In the genomic region with DNA sequence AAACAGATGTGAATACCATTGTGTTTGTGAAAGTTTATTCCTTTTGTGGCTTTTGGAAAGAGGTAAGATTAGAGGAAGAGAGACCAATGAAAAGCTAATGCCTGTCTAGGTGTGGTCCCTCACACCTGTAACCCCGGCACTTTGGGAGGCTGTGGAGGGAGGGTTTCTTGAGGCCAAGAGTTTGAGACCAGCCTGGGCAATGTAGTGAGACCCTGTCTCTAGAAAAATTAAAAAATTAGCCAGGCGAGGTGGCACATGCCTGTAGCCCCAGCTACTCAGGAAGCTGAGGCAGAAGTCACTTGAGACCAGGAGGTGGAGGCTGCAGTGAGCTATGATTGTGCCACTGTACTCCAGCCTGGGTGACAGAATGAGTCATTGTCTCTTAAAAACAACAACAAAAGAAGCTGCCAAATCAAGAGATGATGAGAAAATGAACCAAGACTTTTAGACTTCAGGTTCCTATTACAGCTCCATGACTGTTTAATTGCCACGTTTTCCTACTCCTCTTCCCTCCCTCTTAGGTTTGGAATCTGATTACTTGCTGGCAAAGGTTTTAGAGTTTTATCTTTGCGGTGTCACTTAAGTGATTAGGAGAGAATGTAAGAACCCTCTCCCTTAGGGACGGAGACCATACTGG, we compare ENCODE assay signal across 13 cellular contexts.
DNase-seq lines count a peak whose midpoint lies in the region; FAIRE-seq and TF ChIP-seq lines count a peak whose summit lies in the region.
"Had no signal": no experiment of that assay in that cellular context is flagged by ENCODE, and none has a peak within 500 bp of the region (broad histone marks: within the 10 kb centered on the region; RNA-seq: fewer than 3 reads in every experiment).

No MANE protein-coding gene starts in this region.

- no peaks in the 10 kb centered on the region for H3K27me3 ChIP-seq in suprapubic skin
- no peaks in the 10 kb centered on the region for H3K27me3 ChIP-seq in WERI-Rb-1 (ENCODE audit: insufficient read depth, low read depth, severe bottlenecking)
- H3K27me3 ChIP-seq in Peyer's patch = no peaks in the 10 kb centered on the region

- DNase-seq in NCI-H2107 treated with DMSO at 0.1 percent for 48 hours (lab: John Stamatoyannopoulos, UW; ENCODE audit: unreplicated experiment) (peak; percentile 33), NCI-H2107 (lab: John Stamatoyannopoulos, UW) (no peak), NCI-H82 treated with DMSO at 0.1 percent for 48 hours (lab: John Stamatoyannopoulos, UW; ENCODE audit: unreplicated experiment) (peak; percentile 14), fibroblast of the aortic adventitia (ENCODE audit: low read depth) (peak; percentile 35), suprapubic skin (ENCODE audit: low spot score in 2 of 2) (no peak), WERI-Rb-1 (no peak), Peyer's patch (no peak), urothelium cell line (ENCODE audit: low spot score) (no peak)
- DNase-seq: activated CD8-positive, alpha-beta memory T cell treated with anti-CD3 and anti-CD28 coated beads, Interleukin-2, amount 50 U/mL, for 48 hours; DMS79 treated with DMSO at 0.1 percent for 48 hours; hypothalamus; Karpas-422 had no signal

- peaks cover 10% of the 10 kb centered on the region for H3K4me1 ChIP-seq in suprapubic skin
- H3K4me1 ChIP-seq in Peyer's patch = no peaks in the 10 kb centered on the region

- TF ChIP-seq EP300 in suprapubic skin (IDR thresholded peaks at IDR 0.05) = no peak

- no peak overlapping the region for H3K4me3 ChIP-seq in fibroblast of the aortic adventitia (ENCODE audit: low read depth, low read length)
- H3K4me3 ChIP-seq in suprapubic skin = no peak overlapping the region
- H3K4me3 ChIP-seq in WERI-Rb-1 (ENCODE audit: low read depth, low read length) = no peak overlapping the region
- H3K4me3 ChIP-seq in Peyer's patch = no peak overlapping the region

- WGBS in suprapubic skin = 53% methylated on average over 5 of the region's 5 CpGs

- H3K36me3 ChIP-seq in suprapubic skin = no peaks in the 10 kb centered on the region
- H3K36me3 ChIP-seq in WERI-Rb-1 = peaks cover 19% of the 10 kb centered on the region
- no peaks in the 10 kb centered on the region for H3K36me3 ChIP-seq in Peyer's patch

- H3K27ac ChIP-seq in suprapubic skin (peak overlapping the region; percentile 47), WERI-Rb-1 (no peak overlapping the region), Peyer's patch (no peak overlapping the region)

- H3K9me3 ChIP-seq in suprapubic skin (no peaks in the 10 kb centered on the region), WERI-Rb-1 (ENCODE audit: severe bottlenecking) (no peaks in the 10 kb centered on the region), Peyer's patch (no peaks in the 10 kb centered on the region)

- FAIRE-seq in urothelium cell line (lab: Jason Lieb, UNC) = no peak
- FAIRE-seq: A204.1 had no signal

- TF ChIP-seq POLR2A in suprapubic skin (IDR thresholded peaks at IDR 0.05) (no peak), Peyer's patch (IDR thresholded peaks at IDR 0.05) (no peak)

- no peak for TF ChIP-seq CTCF in fibroblast of the aortic adventitia (IDR thresholded peaks at IDR 0.05; ENCODE audit: insufficient read depth, low read length)
- TF ChIP-seq CTCF in suprapubic skin (IDR thresholded peaks at IDR 0.05) = no peak
- no peak for TF ChIP-seq CTCF in WERI-Rb-1 (IDR thresholded peaks at IDR 0.05; ENCODE audit: low read depth, low read length)
- no peak for TF ChIP-seq CTCF in Peyer's patch (IDR thresholded peaks at IDR 0.05)

Comparison
In these comparisons a context has a peak if more than half of its experiments do, and no peak if none do; other contexts are left out.
1. DNase-seq: peak in NCI-H2107 treated with DMSO at 0.1 percent for 48 hours (single experiment), NCI-H82 treated with DMSO at 0.1 percent for 48 hours (single experiment) and fibroblast of the aortic adventitia (single experiment); none in NCI-H2107 (single experiment), suprapubic skin (0 of 2), WERI-Rb-1 (single experiment), Peyer's patch (0 of 3) and urothelium cell line (single experiment).